In genomic region chr2:28631514-28632206, GRCh38 we compare ENCODE assay signal across 11 cellular contexts.
"Had no signal": no experiment of that assay in that cellular context is flagged by ENCODE, and none has a peak within 500 bp of the region (broad histone marks: within the 10 kb centered on the region; RNA-seq: fewer than 3 reads in every experiment).

No MANE protein-coding gene starts in this region.

- H3K9me3 ChIP-seq: adrenal gland, body of pancreas, ovary, tibial nerve had no signal

- H3K36me3 ChIP-seq: adrenal gland, ovary, tibial nerve, WERI-Rb-1 had no signal

- H3K27ac Mint-ChIP-seq: activated CD4-positive, alpha-beta T cell treated with anti-CD3 and anti-CD28 coated beads for 36 hours; activated naive CD4-positive, alpha-beta T cell treated with anti-CD3 and anti-CD28 coated beads for 36 hours; dendritic cell treated with granulocyte-macrophage colony-stimulating factor and Interleukin-4, amounts not matched to agents 40 ng/mL and 50 ng/mL, for 4 days had no signal

- DNase-seq: activated CD4-positive, alpha-beta T cell treated with anti-CD3 and anti-CD28 coated beads for 36 hours; activated naive CD4-positive, alpha-beta T cell treated with anti-CD3 and anti-CD28 coated beads for 36 hours; body of pancreas; left ventricle myocardium superior; WERI-Rb-1 had no signal

- H3K4me3 Mint-ChIP-seq: activated CD4-positive, alpha-beta T cell treated with anti-CD3 and anti-CD28 coated beads for 36 hours; activated naive CD4-positive, alpha-beta T cell treated with anti-CD3 and anti-CD28 coated beads for 36 hours; dendritic cell treated with granulocyte-macrophage colony-stimulating factor and Interleukin-4, amounts not matched to agents 40 ng/mL and 50 ng/mL, for 4 days; neural crest cell had no signal

- ATAC-seq: activated CD4-positive, alpha-beta T cell treated with anti-CD3 and anti-CD28 coated beads for 36 hours; body of pancreas; left ventricle myocardium superior had no signal

- H3K4me3 ChIP-seq: adrenal gland, body of pancreas, ovary, tibial nerve had no signal

- H3K27ac ChIP-seq: body of pancreas, ovary, WERI-Rb-1 had no signal

- FAIRE-seq: islet of Langerhans had no signal

- H3K9me3 Mint-ChIP-seq: activated naive CD4-positive, alpha-beta T cell treated with anti-CD3 and anti-CD28 coated beads for 36 hours; dendritic cell treated with granulocyte-macrophage colony-stimulating factor and Interleukin-4, amounts not matched to agents 40 ng/mL and 50 ng/mL, for 4 days; neural crest cell had no signal

- H3K27me3 ChIP-seq: adrenal gland, body of pancreas, ovary, tibial nerve had no signal
